ENCODE assay signal across 22 cellular contexts in genomic region chr1:193553562-193553961, GRCh38.
DNase-seq lines count a peak whose midpoint lies in the region; ATAC-seq, FAIRE-seq and TF ChIP-seq lines count a peak whose summit lies in the region.
"Had no signal": no experiment of that assay in that cellular context is flagged by ENCODE, and none has a peak within 500 bp of the region (broad histone marks: within the 10 kb centered on the region; RNA-seq: fewer than 3 reads in every experiment).

No MANE protein-coding gene starts in this region.

- FAIRE-seq in astrocyte (lab: Jason Lieb, UNC): no peak
- FAIRE-seq: G401.6, GM12891, GM19239 had no signal

- ATAC-seq in GM23338 (no peak), left colon (peak; percentile 70), GM19452 (IDR thresholded peaks at IDR 0.05; ENCODE audit: unreplicated experiment) (no peak)
- ATAC-seq in activated CD4-positive, alpha-beta T cell treated with anti-CD3 and anti-CD28 coated beads for 36 hours: no peak
- ATAC-seq: CD8-positive, alpha-beta T cell had no signal

- H3K9ac ChIP-seq in astrocyte (ENCODE audit: low read length): no peak overlapping the region
- H3K9ac ChIP-seq: BLaER1 treated with 17β-estradiol and CSF1 and Interleukin-3, amounts not matched to agents 10 nM and 100 nM had no signal

- no peaks in the 10 kb centered on the region for H3K9me3 ChIP-seq in astrocyte (ENCODE audit: insufficient read depth, low read depth, low read length)
- H3K9me3 ChIP-seq: A549; BLaER1 treated with 17β-estradiol and CSF1 and Interleukin-3, amounts not matched to agents 10 nM and 100 nM had no signal

- no peaks in the 10 kb centered on the region for H4K20me1 ChIP-seq in GM23338 (replicated peaks; ENCODE audit: insufficient read depth)
- no peaks in the 10 kb centered on the region for H4K20me1 ChIP-seq in astrocyte (ENCODE audit: insufficient read depth, low read length)
- H4K20me1 ChIP-seq: BLaER1 treated with 17β-estradiol and CSF1 and Interleukin-3, amounts not matched to agents 10 nM and 100 nM had no signal

- DNase-seq in GM23338 (ENCODE audit: low spot score): no peak
- no peak for DNase-seq in astrocyte (ENCODE audit: low read depth)
- no peak for DNase-seq in left colon
- DNase-seq in mucosa of gallbladder (ENCODE audit: low spot score): peak; percentile 39
- no peak for DNase-seq in activated CD4-positive, alpha-beta T cell treated with anti-CD3 and anti-CD28 coated beads for 36 hours
- no peak for DNase-seq in HuH-7.5 (ENCODE audit: low spot score)
- DNase-seq in activated T-cell treated with anti-CD3 and anti-CD28 coated beads for 4 hours: no peak
- DNase-seq: AML-193; Calu3; CD4-positive, alpha-beta T cell; CD8-positive, alpha-beta T cell; DMS79 treated with DMSO at 0.1 percent for 48 hours; GF-D8 had no signal

- H3K27ac ChIP-seq in GM23338 (ENCODE audit: low read depth) (no peak overlapping the region), astrocyte (ENCODE audit: low read depth, low read length) (no peak overlapping the region)
- H3K27ac ChIP-seq: 22Rv1; A549; BLaER1 treated with 17β-estradiol and CSF1 and Interleukin-3, amounts not matched to agents 10 nM and 100 nM; C4-2B had no signal

- H3K9me3 Mint-ChIP-seq in GM23338 (no peaks in the 10 kb centered on the region), astrocyte (ENCODE audit: unreplicated experiment) (no peaks in the 10 kb centered on the region)
- H3K9me3 Mint-ChIP-seq in activated CD4-positive, alpha-beta T cell treated with anti-CD3 and anti-CD28 coated beads for 36 hours (ENCODE audit: low read depth): peaks cover 4% of the 10 kb centered on the region
- H3K9me3 Mint-ChIP-seq: CD4-positive, alpha-beta T cell; CD8-positive, alpha-beta T cell had no signal

- 0 out of 2 replicates have a peak overlapping the region, but pooled peaks have one; percentile 20 for H2AFZ ChIP-seq in GM23338
- H2AFZ ChIP-seq in astrocyte (ENCODE audit: low read depth, low read length): peak overlapping the region; percentile 13

- no peaks in the 10 kb centered on the region for H3K36me3 ChIP-seq in GM23338 (ENCODE audit: insufficient read depth)
- no peaks in the 10 kb centered on the region for H3K36me3 ChIP-seq in astrocyte (ENCODE audit: insufficient read depth, low read length)
- H3K36me3 ChIP-seq: BLaER1 treated with 17β-estradiol and CSF1 and Interleukin-3, amounts not matched to agents 10 nM and 100 nM had no signal

- CTCF ChIA-PET in activated CD4-positive, alpha-beta T cell treated with anti-CD3 and anti-CD28 coated beads for 36 hours (lab: Charles Lee): no interaction called here

- H3K27me3 ChIP-seq in GM23338 (ENCODE audit: insufficient read depth) (no peaks in the 10 kb centered on the region), astrocyte (ENCODE audit: insufficient read depth, low read length) (no peaks in the 10 kb centered on the region)
- H3K27me3 ChIP-seq: BLaER1 treated with 17β-estradiol and CSF1 and Interleukin-3, amounts not matched to agents 10 nM and 100 nM had no signal

- H3K4me3 Mint-ChIP-seq in GM23338 (no peak overlapping the region), astrocyte (ENCODE audit: unreplicated experiment) (no peak overlapping the region)
- H3K4me3 Mint-ChIP-seq in activated CD4-positive, alpha-beta T cell treated with anti-CD3 and anti-CD28 coated beads for 36 hours: no peak overlapping the region
- H3K4me3 Mint-ChIP-seq: B cell; CD4-positive, alpha-beta T cell; CD8-positive, alpha-beta T cell had no signal

- no peak overlapping the region for H3K27ac Mint-ChIP-seq in GM23338
- no peak overlapping the region for H3K27ac Mint-ChIP-seq in astrocyte (ENCODE audit: unreplicated experiment)
- H3K27ac Mint-ChIP-seq in activated CD4-positive, alpha-beta T cell treated with anti-CD3 and anti-CD28 coated beads for 36 hours: no peak overlapping the region
- H3K27ac Mint-ChIP-seq: B cell; CD4-positive, alpha-beta T cell; CD8-positive, alpha-beta T cell had no signal

- no peaks in the 10 kb centered on the region for H3K36me3 Mint-ChIP-seq in GM23338 (ENCODE audit: low read depth)
- H3K36me3 Mint-ChIP-seq in astrocyte (ENCODE audit: low read depth, unreplicated experiment): no peaks in the 10 kb centered on the region
- no peaks in the 10 kb centered on the region for H3K36me3 Mint-ChIP-seq in activated CD4-positive, alpha-beta T cell treated with anti-CD3 and anti-CD28 coated beads for 36 hours (ENCODE audit: low read depth)
- H3K36me3 Mint-ChIP-seq: CD8-positive, alpha-beta T cell had no signal

- H3K27me3 Mint-ChIP-seq in GM23338 (ENCODE audit: insufficient read depth, low read depth, poor library complexity) (peaks cover 2% of the 10 kb centered on the region), astrocyte (ENCODE audit: low read depth, unreplicated experiment) (no peaks in the 10 kb centered on the region)
- H3K27me3 Mint-ChIP-seq in activated CD4-positive, alpha-beta T cell treated with anti-CD3 and anti-CD28 coated beads for 36 hours: no peaks in the 10 kb centered on the region
- H3K27me3 Mint-ChIP-seq: B cell; CD4-positive, alpha-beta T cell had no signal

- H3K4me3 ChIP-seq in GM23338 (no peak overlapping the region), astrocyte (ENCODE audit: insufficient read depth, low read depth, low read length) (no peak overlapping the region)
- H3K4me3 ChIP-seq: A549; BLaER1 treated with 17β-estradiol and CSF1 and Interleukin-3, amounts not matched to agents 10 nM and 100 nM had no signal

- TF ChIP-seq CTCF in GM23338 (conservative IDR thresholded peaks at IDR 0.05; ENCODE audit: low read depth in 2 of 2) (no peak), astrocyte (IDR thresholded peaks at IDR 0.05; ENCODE audit: insufficient read depth, low read depth, low read length) (no peak)

- POLR2A ChIA-PET in activated CD4-positive, alpha-beta T cell treated with anti-CD3 and anti-CD28 coated beads for 36 hours (lab: Charles Lee): no interaction called here

- H3K79me2 ChIP-seq in GM23338 (replicated peaks; ENCODE audit: insufficient read depth) (no peaks in the 10 kb centered on the region), astrocyte (ENCODE audit: insufficient read depth, low read length) (no peaks in the 10 kb centered on the region)

- intact Hi-C loops in left colon (cut with DNase I, micrococcal nuclease): no loop called here
- intact Hi-C loops in activated CD4-positive, alpha-beta T cell treated with anti-CD3 and anti-CD28 coated beads for 36 hours (cut with DNase I, micrococcal nuclease): no loop called here

- H3K4me1 ChIP-seq in GM23338 (ENCODE audit: insufficient read depth): no peaks in the 10 kb centered on the region
- H3K4me1 ChIP-seq in astrocyte (ENCODE audit: insufficient read depth, low read length): peaks cover 2% of the 10 kb centered on the region

- H3K4me1 Mint-ChIP-seq in GM23338: peaks cover 3% of the 10 kb centered on the region; the same call in 1 of the 3 replicates
- H3K4me1 Mint-ChIP-seq in astrocyte (ENCODE audit: low read depth, unreplicated experiment): peaks cover 9% of the 10 kb centered on the region
- peaks cover 4% of the 10 kb centered on the region for H3K4me1 Mint-ChIP-seq in activated CD4-positive, alpha-beta T cell treated with anti-CD3 and anti-CD28 coated beads for 36 hours

- H3F3A ChIP-seq in GM23338 (replicated peaks; ENCODE audit: low read depth): no peaks in the 10 kb centered on the region

- no peaks in the 10 kb centered on the region for H3K9me2 ChIP-seq in GM23338 (ENCODE audit: insufficient read depth)

- H3K4me2 ChIP-seq in GM23338 (no peak overlapping the region), astrocyte (ENCODE audit: low read length) (no peak overlapping the region)
- H3K4me2 ChIP-seq: A549; BLaER1 treated with 17β-estradiol and CSF1 and Interleukin-3, amounts not matched to agents 10 nM and 100 nM had no signal

TF ChIP-seq in GM23338, 12 proteins besides CTCF, POLR2A, EP300 and RAD21 (continues in another document):
- TF ChIP-seq STAT1 (IDR thresholded peaks at IDR 0.05; ENCODE audit: unreplicated experiment): no peak
- no peak for TF ChIP-seq REST (IDR thresholded peaks at IDR 0.05; ENCODE audit: unreplicated experiment)
- TF ChIP-seq EZH2 (IDR thresholded peaks at IDR 0.05; ENCODE audit: low read depth, unreplicated experiment): no peak
- TF ChIP-seq ETS1 (IDR thresholded peaks at IDR 0.05): no peak
- TF ChIP-seq ZNF114 (CRISPR knock-in tag; IDR thresholded peaks at IDR 0.05): no peak
